Comparison of ENCODE assay signal across 24 cellular contexts in genomic region chr12:115828151-115828550, GRCh38.
"Had no signal": no experiment of that assay in that cellular context is flagged by ENCODE, and none has a peak within 500 bp of the region (broad histone marks: within the 10 kb centered on the region; RNA-seq: fewer than 3 reads in every experiment).

No MANE protein-coding gene starts in this region.

- H3K9me3 ChIP-seq: neutrophil, pancreas, prostate gland, right lobe of liver, tibial artery, transverse colon, vagina had no signal

- H3K4me3 ChIP-seq: pancreas, prostate gland, right lobe of liver, sigmoid colon, stomach, tibial artery, transverse colon, upper lobe of left lung, vagina had no signal

- H3K4me1 ChIP-seq: pancreas, prostate gland, right lobe of liver, sigmoid colon, stomach, tibial artery, transverse colon, upper lobe of left lung, vagina had no signal

- DNase-seq: naive thymus-derived CD8-positive, alpha-beta T cell; nephron progenitor cell; nucleus accumbens; pancreas; retina; right cardiac atrium; right lobe of liver; sigmoid colon; small intestine; stimulated activated CD4-positive, alpha-beta T cell treated with anti-CD3 and anti-CD28 coated beads, Interleukin-15, amount 100 ng/mL, for 24 hours; stimulated activated CD4-positive, alpha-beta T cell treated with anti-CD3 and anti-CD28 coated beads, Interleukin-2, amount 100 ng/mL, for 24 hours; stimulated activated CD4-positive, alpha-beta T cell treated with anti-CD3 and anti-CD28 coated beads, Interleukin-2, amount 100 ng/mL, for 48 hours; stimulated activated CD4-positive, alpha-beta T cell treated with anti-CD3 and anti-CD28 coated beads, Interleukin-4, amount 100 ng/mL, for 24 hours; stimulated activated naive B cell treated with anti-CD40 and anti-IgM and Interleukin-4, amounts not matched to agents 10 μg/mL and 1 μg/mL and 100 μg/mL, for 72 hours; stimulated activated naive CD4-positive, alpha-beta T cell treated with Interleukin-2 at 50 U/mL for 16 hours; stomach; tibial artery; transverse colon; upper lobe of left lung had no signal

- ATAC-seq: naive thymus-derived CD8-positive, alpha-beta T cell; natural killer cell treated with Interleukin-12 subunit alpha and Interleukin-12 subunit beta and Interleukin-15 and Interleukin-18, amount 100 ng/mL, for 72 hours; pancreas; right lobe of liver; stimulated activated effector memory CD8-positive, alpha-beta T cell treated with anti-CD3 and anti-CD28 coated beads, Interleukin-12 subunit alpha, Interleukin-12 subunit beta, amount 100 ng/mL, for 72 hours; stimulated activated naive B cell treated with anti-CD40 and anti-IgM and Interleukin-4, amounts not matched to agents 10 μg/mL and 1 μg/mL and 100 μg/mL, for 72 hours had no signal

- H3K36me3 ChIP-seq: neutrophil, pancreas, prostate gland, right lobe of liver, sigmoid colon, stomach, tibial artery, transverse colon, upper lobe of left lung, vagina had no signal

- H3K27ac ChIP-seq: neutrophil, pancreas, prostate gland, right lobe of liver, sigmoid colon, stomach, tibial artery, transverse colon, upper lobe of left lung, vagina had no signal

- H3K27me3 ChIP-seq: pancreas, right lobe of liver, sigmoid colon, stomach, transverse colon, upper lobe of left lung, vagina had no signal
